Comparison of ENCODE assay signal across 8 cellular contexts in the genomic region with DNA sequence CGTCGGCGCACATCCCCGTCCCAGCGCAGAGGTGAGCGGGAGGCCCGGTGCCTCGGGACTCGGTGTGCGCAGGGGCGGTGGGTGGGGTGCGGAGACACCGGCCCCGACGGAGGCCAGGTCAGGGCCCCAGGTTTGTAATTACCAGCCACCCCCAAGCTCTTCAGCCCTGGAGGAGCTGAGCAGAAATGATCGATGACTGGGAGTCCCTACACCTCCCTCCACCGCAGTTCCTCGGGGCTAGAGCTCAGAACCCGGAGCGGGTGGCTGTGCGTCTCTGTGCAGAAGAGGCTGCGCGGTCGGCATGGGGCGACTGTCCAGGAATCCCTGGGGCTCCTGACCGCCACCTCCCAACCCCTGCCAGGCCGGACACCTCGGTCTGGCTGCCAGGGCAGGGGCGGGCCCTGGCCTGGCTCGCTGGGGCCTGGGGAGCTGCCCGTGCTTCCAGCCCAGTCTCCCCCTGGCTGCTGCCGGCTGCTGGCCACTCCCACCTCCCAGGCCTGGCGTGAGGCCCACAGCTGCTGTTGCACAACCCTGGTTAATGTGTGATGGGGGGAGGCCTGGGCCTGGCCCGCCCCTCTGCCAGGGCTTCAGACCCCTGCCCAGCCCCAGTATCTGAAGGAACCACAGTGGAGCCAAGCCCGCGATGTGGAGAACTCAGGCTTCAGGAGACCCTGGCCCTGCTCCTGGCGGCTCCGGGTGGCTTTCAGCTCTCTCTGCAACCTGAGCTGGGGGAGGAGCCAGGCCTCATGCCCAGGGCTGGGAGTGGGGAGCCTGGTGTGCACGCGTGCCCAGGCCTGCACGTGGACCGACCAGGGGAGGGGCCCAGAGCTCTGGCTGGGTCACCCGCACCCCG. TPM values are rescaled to one million over a fixed set of nuclear protein-coding genes. Genes with fewer than 3 reads are reported as not detected.
DNase-seq lines count a peak whose midpoint lies in the region; ATAC-seq, FAIRE-seq and TF ChIP-seq lines count a peak whose summit lies in the region.

No MANE protein-coding gene starts in this region.

- peak; percentile 28 for FAIRE-seq in A549 (lab: Jason Lieb, UNC)

- H3K27me3 ChIP-seq in layer of hippocampus (ENCODE audit: control insufficient read depth, insufficient read depth, low read length): no peaks in the 10 kb centered on the region

- H3K27me3 Mint-ChIP-seq in T-helper 17 cell: no peaks in the 10 kb centered on the region

- no peaks in the 10 kb centered on the region for H3K36me3 Mint-ChIP-seq in T-helper 17 cell (ENCODE audit: low read depth)

- CTCF ChIA-PET in A549 (lab: Yijun Ruan, JAX): interaction anchor here (0.7 to 2.2 kb wide), 13 partner anchors 11 to 246 kb away, joined by 3 to 12 read pairs (median 3); no protein-coding TSS in a partner anchor

- H3K27ac ChIP-seq in A549 (peak overlapping the region; percentile 93 to 96), layer of hippocampus (ENCODE audit: low read depth, low read length) (peak overlapping the region; percentile 81)

- H3K4me1 Mint-ChIP-seq in T-helper 17 cell: peaks cover 10% of the 10 kb centered on the region

- no peak for TF ChIP-seq EP300 in A549 (IDR thresholded peaks at IDR 0.05)

- peak overlapping the region; percentile 74 for H3K4me3 Mint-ChIP-seq in T-helper 17 cell

- H3K4me2 ChIP-seq in A549: peak overlapping the region; percentile 98

- ATAC-seq in A549 (peak; percentile 58 to 85), T-helper 17 cell (peak; percentile 16), GM19397 (IDR thresholded peaks at IDR 0.05; ENCODE audit: unreplicated experiment) (no peak)

- H3K4me1 ChIP-seq in A549: peaks cover 17% of the 10 kb centered on the region

- H3K27ac Mint-ChIP-seq in T-helper 17 cell: no peak overlapping the region

- WGBS in A549 (ENCODE audit: missing lambda C conversion rate): 0% methylated on average over 8 of the region's 44 CpGs

- peak; percentile 13; the same call in 1 of the 2 replicates for TF ChIP-seq POLR2A in A549 (IDR thresholded peaks at IDR 0.05; ENCODE audit: low read length)

- no peak for TF ChIP-seq RAD21 in A549 (conservative IDR thresholded peaks at IDR 0.05 in 1 of 2, IDR thresholded peaks at IDR 0.05 in 1 of 2)

- POLR2A ChIA-PET in A549 (lab: Yijun Ruan, JAX): interaction anchor here (0.5 to 1.6 kb wide), 11 partner anchors 9 to 240 kb away, joined by 3 to 16 read pairs (median 5); a partner anchor contains a TSS

- H3K9me3 ChIP-seq in A549 (no peaks in the 10 kb centered on the region), T-helper 17 cell (ENCODE audit: control insufficient read depth, low read length, poor library complexity, severe bottlenecking) (no peaks in the 10 kb centered on the region)

- H3K4me3 ChIP-seq in A549 (peak overlapping the region; percentile 97), GM08714 (ENCODE audit: low read length) (peak overlapping the region; percentile 60; the same call in 1 of the 2 replicates)

- DNase-seq in A549 (ENCODE audit: low read depth in 1 of 2, low spot score in 1 of 2) (peak; percentile 90 to 94), NCI-H146 treated with DMSO at 0.1 percent for 48 hours (lab: John Stamatoyannopoulos, UW; ENCODE audit: unreplicated experiment) (peak; percentile 59), T-helper 17 cell (no peak), dermis blood vessel endothelial cell (peak; percentile 86), smooth muscle cell of the brain vasculature (ENCODE audit: low read depth, low spot score) (peak; percentile 65)

- TF ChIP-seq CTCF in A549 (IDR thresholded peaks at IDR 0.05): no peak

TF ChIP-seq in A549, 52 proteins besides CTCF, POLR2A, EP300 and RAD21 (continues in another document):
- TF ChIP-seq, protein P1, sequence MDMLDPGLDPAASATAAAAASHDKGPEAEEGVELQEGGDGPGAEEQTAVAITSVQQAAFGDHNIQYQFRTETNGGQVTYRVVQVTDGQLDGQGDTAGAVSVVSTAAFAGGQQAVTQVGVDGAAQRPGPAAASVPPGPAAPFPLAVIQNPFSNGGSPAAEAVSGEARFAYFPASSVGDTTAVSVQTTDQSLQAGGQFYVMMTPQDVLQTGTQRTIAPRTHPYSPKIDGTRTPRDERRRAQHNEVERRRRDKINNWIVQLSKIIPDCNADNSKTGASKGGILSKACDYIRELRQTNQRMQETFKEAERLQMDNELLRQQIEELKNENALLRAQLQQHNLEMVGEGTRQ (IDR thresholded peaks at IDR 0.05): 0 out of 2 replicates have a peak, but pooled peaks have one; percentile 2
- TF ChIP-seq KDM5A (IDR thresholded peaks at IDR 0.05): no peak
- TF ChIP-seq ZC3H11A (IDR thresholded peaks at IDR 0.05): no peak
- TF ChIP-seq, protein P2, sequence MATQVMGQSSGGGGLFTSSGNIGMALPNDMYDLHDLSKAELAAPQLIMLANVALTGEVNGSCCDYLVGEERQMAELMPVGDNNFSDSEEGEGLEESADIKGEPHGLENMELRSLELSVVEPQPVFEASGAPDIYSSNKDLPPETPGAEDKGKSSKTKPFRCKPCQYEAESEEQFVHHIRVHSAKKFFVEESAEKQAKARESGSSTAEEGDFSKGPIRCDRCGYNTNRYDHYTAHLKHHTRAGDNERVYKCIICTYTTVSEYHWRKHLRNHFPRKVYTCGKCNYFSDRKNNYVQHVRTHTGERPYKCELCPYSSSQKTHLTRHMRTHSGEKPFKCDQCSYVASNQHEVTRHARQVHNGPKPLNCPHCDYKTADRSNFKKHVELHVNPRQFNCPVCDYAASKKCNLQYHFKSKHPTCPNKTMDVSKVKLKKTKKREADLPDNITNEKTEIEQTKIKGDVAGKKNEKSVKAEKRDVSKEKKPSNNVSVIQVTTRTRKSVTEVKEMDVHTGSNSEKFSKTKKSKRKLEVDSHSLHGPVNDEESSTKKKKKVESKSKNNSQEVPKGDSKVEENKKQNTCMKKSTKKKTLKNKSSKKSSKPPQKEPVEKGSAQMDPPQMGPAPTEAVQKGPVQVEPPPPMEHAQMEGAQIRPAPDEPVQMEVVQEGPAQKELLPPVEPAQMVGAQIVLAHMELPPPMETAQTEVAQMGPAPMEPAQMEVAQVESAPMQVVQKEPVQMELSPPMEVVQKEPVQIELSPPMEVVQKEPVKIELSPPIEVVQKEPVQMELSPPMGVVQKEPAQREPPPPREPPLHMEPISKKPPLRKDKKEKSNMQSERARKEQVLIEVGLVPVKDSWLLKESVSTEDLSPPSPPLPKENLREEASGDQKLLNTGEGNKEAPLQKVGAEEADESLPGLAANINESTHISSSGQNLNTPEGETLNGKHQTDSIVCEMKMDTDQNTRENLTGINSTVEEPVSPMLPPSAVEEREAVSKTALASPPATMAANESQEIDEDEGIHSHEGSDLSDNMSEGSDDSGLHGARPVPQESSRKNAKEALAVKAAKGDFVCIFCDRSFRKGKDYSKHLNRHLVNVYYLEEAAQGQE (IDR thresholded peaks at IDR 0.05): no peak
- no peak for TF ChIP-seq POLR2AphosphoS2 (conservative IDR thresholded peaks at IDR 0.05; ENCODE audit: low read length)
- no peak for TF ChIP-seq ZSCAN20 (CRISPR knock-in tag; IDR thresholded peaks at IDR 0.05)
- TF ChIP-seq ZNF302 (CRISPR knock-in tag; IDR thresholded peaks at IDR 0.05): no peak
- TF ChIP-seq FOSB (CRISPR knock-in tag; IDR thresholded peaks at IDR 0.05): no peak
- no peak for TF ChIP-seq NFE2L2 (conservative IDR thresholded peaks at IDR 0.05; ENCODE audit: low read length)
- TF ChIP-seq NR3C1 (IDR thresholded peaks at IDR 0.05): no peak

RNA-seq across cellular contexts. Expression of a gene that starts 1.2 kb away (rescaled TPM):
- polyA plus RNA-seq in A549 (2011; rRNA removed) (22.5 and 28.1 TPM in 2 replicates), A549 (2017; fragmentation: RNase III; extraction: RNeasy Plus Mini Kit Qiagen cat#74134 plus additional on column Dnase treatment) (59.6 to 64.7 TPM (median 64.6 TPM) in 3 replicates)
- polyA plus RNA-seq in A549 (2012; cell fraction: cytosol; rRNA removed): 75.6 and 107 TPM in 2 replicates
- 267 and 298 TPM in 2 replicates for polyA plus RNA-seq in A549 (2012; cell fraction: nucleus; rRNA removed)
- 5.8 and 14.9 TPM in 2 replicates for polyA minus RNA-seq in A549 (2011; rRNA and poly(A)+ RNA removed)
- total RNA-seq in T-helper 17 cell (100 to 1,000 TPM in 1 of 2 donors, 10 to 100 TPM in 1; 98.1 to 103 TPM), dermis blood vessel endothelial cell (11.7 and 24.1 TPM in 2 replicates)

RNA-seq across cellular contexts. Expression of a gene that starts 4.3 kb away (rescaled TPM):
- polyA plus RNA-seq in A549 (2011; rRNA removed) (2.5 and 2.8 TPM in 2 replicates), A549 (2017; fragmentation: RNase III; extraction: RNeasy Plus Mini Kit Qiagen cat#74134 plus additional on column Dnase treatment) (5.9 to 7.2 TPM (median 6.5 TPM) in 3 replicates)
- polyA plus RNA-seq in A549 (2012; cell fraction: cytosol; rRNA removed): 9.6 and 17.7 TPM in 2 replicates
- polyA plus RNA-seq in A549 (2012; cell fraction: nucleus; rRNA removed): 114 and 216 TPM in 2 replicates
- polyA minus RNA-seq in A549 (2011; rRNA and poly(A)+ RNA removed): 0.45 and 0.88 TPM in 2 replicates
- total RNA-seq in T-helper 17 cell (100 to 1,000 TPM; 156 to 179 TPM), dermis blood vessel endothelial cell (3.4 and 3.7 TPM in 2 replicates)

RNA-seq across cellular contexts. Expression of a gene that starts 32.9 kb away (rescaled TPM):
- 9.2 and 9.5 TPM in 2 replicates for polyA plus RNA-seq in A549 (2011; rRNA removed)
- 28.6 and 32.6 TPM in 2 replicates for polyA plus RNA-seq in A549 (2012; cell fraction: cytosol; rRNA removed)
- polyA plus RNA-seq in A549 (2012; cell fraction: nucleus; rRNA removed): 98.7 and 141 TPM in 2 replicates
- polyA plus RNA-seq in A549 (2017; fragmentation: RNase III; extraction: RNeasy Plus Mini Kit Qiagen cat#74134 plus additional on column Dnase treatment): 22.6 to 25.6 TPM (median 23.9 TPM) in 3 replicates
- 8.8 and 10.6 TPM in 2 replicates for polyA minus RNA-seq in A549 (2011; rRNA and poly(A)+ RNA removed)
- 10 to 100 TPM; 35.0 to 39.8 TPM for total RNA-seq in T-helper 17 cell
- total RNA-seq in dermis blood vessel endothelial cell: 25.6 and 29.1 TPM in 2 replicates

RNA-seq across cellular contexts. Expression of a gene that starts 33.0 kb away (rescaled TPM):
- polyA plus RNA-seq in A549 (2011; rRNA removed) (14.1 and 25.1 TPM in 2 replicates), A549 (2017; fragmentation: RNase III; extraction: RNeasy Plus Mini Kit Qiagen cat#74134 plus additional on column Dnase treatment) (29.7 to 33.2 TPM (median 31.1 TPM) in 3 replicates)
- 50.5 and 52.7 TPM in 2 replicates for polyA plus RNA-seq in A549 (2012; cell fraction: cytosol; rRNA removed)
- 81.2 and 97.2 TPM in 2 replicates for polyA plus RNA-seq in A549 (2012; cell fraction: nucleus; rRNA removed)
- 14.8 TPM in 2 replicates for polyA minus RNA-seq in A549 (2011; rRNA and poly(A)+ RNA removed)
- total RNA-seq in T-helper 17 cell (10 to 100 TPM; 44.0 to 53.2 TPM), dermis blood vessel endothelial cell (46.9 and 48.3 TPM in 2 replicates)

RNA-seq across cellular contexts. Expression of a gene that starts 44.3 kb away (rescaled TPM):
- polyA plus RNA-seq in A549 (2011; rRNA removed): 0.20 and 0.22 TPM in 2 replicates
- 2.3 and 4.3 TPM in 2 replicates for polyA plus RNA-seq in A549 (2012; cell fraction: cytosol; rRNA removed)
- 16.7 and 55.0 TPM in 2 replicates for polyA plus RNA-seq in A549 (2012; cell fraction: nucleus; rRNA removed)
- polyA plus RNA-seq in A549 (2017; fragmentation: RNase III; extraction: RNeasy Plus Mini Kit Qiagen cat#74134 plus additional on column Dnase treatment): 0.63 to 0.69 TPM (median 0.66 TPM) in 3 replicates
- not detected in 2 replicates for polyA minus RNA-seq in A549 (2011; rRNA and poly(A)+ RNA removed)
- not detected for total RNA-seq in T-helper 17 cell
- 16.8 and 22.0 TPM in 2 replicates for total RNA-seq in dermis blood vessel endothelial cell

Comparison
In these comparisons a context has a peak if more than half of its experiments do, and no peak if none do; other contexts are left out.
1. DNase-seq: peak in A549 (2 of 2), NCI-H146 treated with DMSO at 0.1 percent for 48 hours (single experiment), dermis blood vessel endothelial cell (single experiment) and smooth muscle cell of the brain vasculature (single experiment); none in T-helper 17 cell (0 of 3).
2. RNA of a gene that starts 4.3 kb away (total RNA-seq): 156 to 179 TPM in T-helper 17 cell; 3.4 to 3.7 TPM in dermis blood vessel endothelial cell; every median in the first group is over 10 times any median in the second.